In the genomic region with DNA sequence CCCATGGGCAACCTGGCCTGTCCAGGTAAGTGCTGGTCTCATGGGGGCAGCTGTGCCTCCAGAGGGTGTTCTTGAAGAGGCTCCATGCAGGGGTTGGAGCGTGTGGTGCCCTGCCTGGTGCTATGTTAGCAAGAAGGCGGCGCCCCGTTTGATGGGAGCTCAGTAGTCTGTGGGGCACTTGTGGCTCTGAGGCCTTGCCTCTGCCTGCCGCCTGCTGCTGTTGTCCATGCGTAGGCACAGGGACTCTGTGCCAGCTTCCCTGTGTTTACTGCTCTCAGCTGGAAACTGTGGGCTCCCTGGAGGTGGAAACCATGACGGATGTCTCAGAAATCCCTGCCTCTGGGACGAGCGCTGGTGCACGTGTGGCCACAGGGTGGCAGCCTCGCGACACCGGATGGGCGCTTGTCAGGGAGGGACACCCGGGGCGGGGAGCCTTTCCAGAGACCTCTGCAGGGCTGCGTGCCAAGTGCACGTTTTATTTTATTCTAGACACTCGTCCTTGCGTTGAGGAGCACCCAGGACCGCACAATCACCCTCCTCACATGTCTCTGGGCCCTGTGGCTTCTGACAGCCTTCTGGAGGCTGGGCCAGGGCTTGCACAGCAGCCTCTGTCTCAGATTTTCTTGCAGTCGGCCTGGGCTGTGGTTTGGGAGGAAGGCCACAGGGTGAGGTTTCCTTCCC, we compare ENCODE assay signal across 8 cellular contexts. TPM values are rescaled to one million over a fixed set of nuclear protein-coding genes. Genes with fewer than 3 reads are reported as not detected.
A peak's percentile ranks its signal among the peaks of the same experiment; 100 is the strongest.
DNase-seq lines count a peak whose midpoint lies in the region; ATAC-seq, FAIRE-seq and TF ChIP-seq lines count a peak whose summit lies in the region.

No MANE protein-coding gene starts in this region.

- no peaks in the 10 kb centered on the region for H3K9me3 Mint-ChIP-seq in activated CD4-positive, alpha-beta T cell treated with anti-CD3 and anti-CD28 coated beads, Interleukin-2, amount 10 ng/mL, durations not matched to agents 24 days and 14 days
- H3K9me3 Mint-ChIP-seq in chondrocyte (ENCODE audit: low read depth) = no peaks in the 10 kb centered on the region

- H3K4me3 Mint-ChIP-seq in activated CD4-positive, alpha-beta T cell treated with anti-CD3 and anti-CD28 coated beads, Interleukin-2, amount 10 ng/mL, durations not matched to agents 24 days and 14 days = peak overlapping the region; percentile 62
- no peak overlapping the region for H3K4me3 Mint-ChIP-seq in chondrocyte (ENCODE audit: unreplicated experiment)

- no peaks in the 10 kb centered on the region for H3K27me3 ChIP-seq in HepG2 (ENCODE audit: control insufficient read depth in 1 of 2, insufficient read depth in 2 of 2, low read length in 2 of 2)

- no peaks in the 10 kb centered on the region for H3K4me1 ChIP-seq in HepG2 (ENCODE audit: insufficient read depth, low read length)

- H3K4me2 ChIP-seq in HepG2 (ENCODE audit: low read depth, low read length) = no peak overlapping the region

- H3K27ac Mint-ChIP-seq in activated CD4-positive, alpha-beta T cell treated with anti-CD3 and anti-CD28 coated beads, Interleukin-2, amount 10 ng/mL, durations not matched to agents 24 days and 14 days = peak overlapping the region; percentile 71
- peak overlapping the region; percentile 63 for H3K27ac Mint-ChIP-seq in chondrocyte (ENCODE audit: unreplicated experiment)

- DNase-seq in CD1c-positive myeloid dendritic cell (ENCODE audit: extremely low spot score) (peak; percentile 82), NCI-H748 (lab: John Stamatoyannopoulos, UW; ENCODE audit: unreplicated experiment) (peak; percentile 74), chondrocyte (ENCODE audit: low spot score) (peak; percentile 95), HepG2 (ENCODE audit: low spot score) (peak; percentile 55)
- peak; percentile 96 for DNase-seq in activated CD4-positive, alpha-beta T cell treated with anti-CD3 and anti-CD28 coated beads, Interleukin-2, amount 10 ng/mL, durations not matched to agents 24 days and 14 days
- peak; percentile 86 for DNase-seq in stimulated activated CD4-positive, alpha-beta T cell treated with anti-CD3 and anti-CD28 coated beads, Interleukin-4, amount 100 ng/mL, for 24 hours

- peaks cover 61% of the 10 kb centered on the region for H3K36me3 Mint-ChIP-seq in activated CD4-positive, alpha-beta T cell treated with anti-CD3 and anti-CD28 coated beads, Interleukin-2, amount 10 ng/mL, durations not matched to agents 24 days and 14 days (ENCODE audit: low read depth)
- H3K36me3 Mint-ChIP-seq in chondrocyte (ENCODE audit: low read depth) = peaks cover 6% of the 10 kb centered on the region

- POLR2A ChIA-PET in HepG2 (lab: Yijun Ruan, JAX) = no interaction called here

- no peak overlapping the region for H2AFZ ChIP-seq in HepG2 (ENCODE audit: low read length)

- no peak overlapping the region for H3K9ac ChIP-seq in HepG2 (ENCODE audit: insufficient read depth, low read depth, low read length)

- no peak overlapping the region for H3K27ac ChIP-seq in HepG2 (ENCODE audit: extremely low read length, insufficient read depth, low read length)

- no peaks in the 10 kb centered on the region for H3K9me3 ChIP-seq in HepG2 (ENCODE audit: low read length)

- H3K27me3 Mint-ChIP-seq in activated CD4-positive, alpha-beta T cell treated with anti-CD3 and anti-CD28 coated beads, Interleukin-2, amount 10 ng/mL, durations not matched to agents 24 days and 14 days = no peaks in the 10 kb centered on the region
- H3K27me3 Mint-ChIP-seq in chondrocyte (ENCODE audit: low read depth) = no peaks in the 10 kb centered on the region

- no peaks in the 10 kb centered on the region for H3K79me2 ChIP-seq in HepG2 (ENCODE audit: insufficient read depth, low read length)

- H4K20me1 ChIP-seq in HepG2 (ENCODE audit: insufficient read depth, low read length) = peaks cover 5% of the 10 kb centered on the region

- FAIRE-seq in HepG2 (lab: Jason Lieb, UNC) = peak; percentile 15

- ATAC-seq in GM19452 (IDR thresholded peaks at IDR 0.05; ENCODE audit: unreplicated experiment) (peak; percentile 77), HG03521 (IDR thresholded peaks at IDR 0.05; ENCODE audit: unreplicated experiment) (peak; percentile 81), HepG2 (peak; percentile 94)

- TF ChIP-seq POLR2A in HepG2 (IDR thresholded peaks at IDR 0.05; ENCODE audit: insufficient read depth in 1 of 2, low read depth in 2 of 2, low read length in 2 of 2) = no peak

- H3K4me3 ChIP-seq in HepG2 (replicated peaks in 1 of 3; ENCODE audit: insufficient read depth in 1 of 3, low read depth in 2 of 3, low read length in 3 of 3) = no peak overlapping the region

- 83% methylated on average over 1 of the region's 22 CpGs for WGBS in HepG2 (ENCODE audit: low lambda C conversion rate)

- peaks cover 81% of the 10 kb centered on the region for H3K4me1 Mint-ChIP-seq in activated CD4-positive, alpha-beta T cell treated with anti-CD3 and anti-CD28 coated beads, Interleukin-2, amount 10 ng/mL, durations not matched to agents 24 days and 14 days
- peaks cover 55% of the 10 kb centered on the region for H3K4me1 Mint-ChIP-seq in chondrocyte (ENCODE audit: low read depth)

- no TSS peak for BruUV-seq in HepG2 (replicated peaks; lab: Mats Ljungman, UMichigan)

- TF ChIP-seq CTCF in chondrocyte (IDR thresholded peaks at IDR 0.05) (peak; percentile 99), HepG2 (CRISPR knock-in tag; IDR thresholded peaks at IDR 0.05) (peak; percentile 96)

- TF ChIP-seq EP300 in HepG2 (IDR thresholded peaks at IDR 0.05; ENCODE audit: low read depth in 2 of 2, low read length in 2 of 2) (no peak), HepG2 (CRISPR knock-in tag; IDR thresholded peaks at IDR 0.05; ENCODE audit: borderline replicate concordance) (no peak)

- TF ChIP-seq RAD21 in HepG2 (CRISPR knock-in tag; IDR thresholded peaks at IDR 0.05) = peak; percentile 92

- CTCF ChIA-PET in HepG2 (lab: Yijun Ruan, JAX; ENCODE audit: low intra/inter-chr PET ratio, low total read pairs) = interaction anchor here (1.4 to 2.8 kb wide), 3 partner anchors 182 to 192 kb away, joined by 3 to 36 read pairs (median 17); a partner anchor contains a TSS

- in situ Hi-C loops in HepG2 (cut with HindIII; ENCODE audit: extremely low pct_ligation_motif_present, low pct_unique_long_range_greater_than_20kb) = loop anchor here (5.0 kb wide), 1 partner anchor 185 kb away; a partner anchor contains a TSS

- H3K36me3 ChIP-seq in HepG2 (replicated peaks in 1 of 2; ENCODE audit: control insufficient read depth in 1 of 2, insufficient read depth in 2 of 2, low read length in 2 of 2) = peaks cover 18 to 54% of the 10 kb centered on the region in 2 experiments; a peak in 4 of 5 replicates

- intact Hi-C loops in activated CD4-positive, alpha-beta T cell treated with anti-CD3 and anti-CD28 coated beads, Interleukin-2, amount 10 ng/mL, durations not matched to agents 24 days and 14 days (cut with micrococcal nuclease) = loop anchor here (1.0 to 10.0 kb wide), 8 partner anchors 26 to 402 kb away; a partner anchor contains a TSS
- intact Hi-C loops in HepG2 (cut with micrococcal nuclease; ENCODE audit: unreplicated experiment) = loop anchor here (1.0 to 2.0 kb wide), 2 partner anchors 184 to 192 kb away; no protein-coding TSS in a partner anchor

RNA-seq across cellular contexts. Expression of a gene that starts 27.1 kb away (rescaled TPM):
- 28.6 and 30.9 TPM in 2 replicates for total RNA-seq in activated CD4-positive, alpha-beta T cell treated with anti-CD3 and anti-CD28 coated beads, Interleukin-2, amount 10 ng/mL, durations not matched to agents 24 days and 14 days
- total RNA-seq in chondrocyte (22.5 to 30.9 TPM (median 23.5 TPM) in 3 replicates), HepG2 (2016; rRNA removed; fragmentation: Illumina TruSeq; extraction: Trizol) (25.1 and 25.8 TPM in 2 replicates)
- 10.1 and 13.3 TPM in 2 replicates for total RNA-seq in HepG2 (2016; cell fraction: cytosol; rRNA removed; fragmentation: Illumina TruSeq; extraction: Trizol; ENCODE audit: low read depth)
- 25.5 and 25.8 TPM in 2 replicates for total RNA-seq in HepG2 (2016; cell fraction: insoluble cytoplasmic fraction; rRNA removed; fragmentation: Illumina TruSeq; extraction: Trizol)
- 17.9 and 18.3 TPM in 2 replicates for total RNA-seq in HepG2 (2016; cell fraction: membrane; rRNA removed; fragmentation: Illumina TruSeq; extraction: Trizol)
- total RNA-seq in HepG2 (2016; cell fraction: nucleus; rRNA removed; fragmentation: Illumina TruSeq; extraction: Trizol) = 20.5 and 21.5 TPM in 2 replicates
- 13.6 and 14.1 TPM in 2 replicates for polyA plus RNA-seq in HepG2 (2011; rRNA removed)
- polyA plus RNA-seq in HepG2 (2011; cell fraction: cytosol; rRNA removed) = 16.8 and 19.5 TPM in 2 replicates
- polyA plus RNA-seq in HepG2 (2011; cell fraction: nucleus; rRNA removed) = 19.8 and 20.7 TPM in 2 replicates
- polyA plus RNA-seq in HepG2 (2012) = 12.1 and 15.6 TPM in 2 replicates
- 4.7 and 6.2 TPM in 2 replicates for polyA plus RNA-seq in HepG2 (2016; cell fraction: cytosol; fragmentation: Illumina TruSeq; extraction: Trizol; ENCODE audit: low read depth)
- 19.4 and 24.0 TPM in 2 replicates for polyA plus RNA-seq in HepG2 (2016; cell fraction: insoluble cytoplasmic fraction; fragmentation: Illumina TruSeq; extraction: Trizol; ENCODE audit: low read depth)
- 10.9 and 11.7 TPM in 2 replicates for polyA plus RNA-seq in HepG2 (2016; cell fraction: membrane; fragmentation: Illumina TruSeq; extraction: Trizol; ENCODE audit: low read depth)
- polyA plus RNA-seq in HepG2 (2016; cell fraction: nucleus; fragmentation: Illumina TruSeq; extraction: Trizol; ENCODE audit: insufficient read depth, low read depth) = 19.3 and 22.0 TPM in 2 replicates
- 16.8 and 27.2 TPM in 2 replicates for polyA minus RNA-seq in HepG2 (2011; rRNA and poly(A)+ RNA removed; ENCODE audit: low replicate concordance)
- 8.8 and 9.6 TPM in 2 replicates for polyA minus RNA-seq in HepG2 (2011; cell fraction: cytosol; rRNA and poly(A)+ RNA removed)
- polyA minus RNA-seq in HepG2 (2011; cell fraction: nucleus; rRNA and poly(A)+ RNA removed) = 30.3 and 36.4 TPM in 2 replicates

RNA-seq across cellular contexts. Expression of a gene that starts 27.3 kb away (rescaled TPM):
- total RNA-seq in activated CD4-positive, alpha-beta T cell treated with anti-CD3 and anti-CD28 coated beads, Interleukin-2, amount 10 ng/mL, durations not matched to agents 24 days and 14 days = 34.8 and 35.1 TPM in 2 replicates
- total RNA-seq in chondrocyte = 15.0 to 24.2 TPM (median 17.8 TPM) in 3 replicates
- total RNA-seq in HepG2 (2016; rRNA removed; fragmentation: Illumina TruSeq; extraction: Trizol) = 23.0 and 29.0 TPM in 2 replicates
- total RNA-seq in HepG2 (2016; cell fraction: cytosol; rRNA removed; fragmentation: Illumina TruSeq; extraction: Trizol; ENCODE audit: low read depth) = 10.5 and 13.6 TPM in 2 replicates
- 21.9 and 31.1 TPM in 2 replicates for total RNA-seq in HepG2 (2016; cell fraction: insoluble cytoplasmic fraction; rRNA removed; fragmentation: Illumina TruSeq; extraction: Trizol)
- 18.8 and 21.7 TPM in 2 replicates for total RNA-seq in HepG2 (2016; cell fraction: membrane; rRNA removed; fragmentation: Illumina TruSeq; extraction: Trizol)
- 21.3 and 26.3 TPM in 2 replicates for total RNA-seq in HepG2 (2016; cell fraction: nucleus; rRNA removed; fragmentation: Illumina TruSeq; extraction: Trizol)
- 10.2 and 17.3 TPM in 2 replicates for polyA plus RNA-seq in HepG2 (2011; rRNA removed)
- 10.6 and 14.3 TPM in 2 replicates for polyA plus RNA-seq in HepG2 (2011; cell fraction: cytosol; rRNA removed)
- 44.8 and 46.2 TPM in 2 replicates for polyA plus RNA-seq in HepG2 (2011; cell fraction: nucleus; rRNA removed)
- polyA plus RNA-seq in HepG2 (2012) = 9.4 and 10.9 TPM in 2 replicates
- polyA plus RNA-seq in HepG2 (2016; cell fraction: cytosol; fragmentation: Illumina TruSeq; extraction: Trizol; ENCODE audit: low read depth) = 7.9 and 10.7 TPM in 2 replicates
- 18.0 and 18.7 TPM in 2 replicates for polyA plus RNA-seq in HepG2 (2016; cell fraction: insoluble cytoplasmic fraction; fragmentation: Illumina TruSeq; extraction: Trizol; ENCODE audit: low read depth)
- 11.6 and 12.6 TPM in 2 replicates for polyA plus RNA-seq in HepG2 (2016; cell fraction: membrane; fragmentation: Illumina TruSeq; extraction: Trizol; ENCODE audit: low read depth)
- 23.9 and 25.0 TPM in 2 replicates for polyA plus RNA-seq in HepG2 (2016; cell fraction: nucleus; fragmentation: Illumina TruSeq; extraction: Trizol; ENCODE audit: insufficient read depth, low read depth)
- 88.6 and 93.9 TPM in 2 replicates for polyA minus RNA-seq in HepG2 (2011; rRNA and poly(A)+ RNA removed; ENCODE audit: low replicate concordance)
- polyA minus RNA-seq in HepG2 (2011; cell fraction: cytosol; rRNA and poly(A)+ RNA removed) = 9.8 and 14.0 TPM in 2 replicates
- polyA minus RNA-seq in HepG2 (2011; cell fraction: nucleus; rRNA and poly(A)+ RNA removed) = 62.1 and 65.3 TPM in 2 replicates

RNA-seq across cellular contexts. Expression of a gene that starts 53.1 kb away (rescaled TPM):
- not detected in 2 replicates for total RNA-seq in activated CD4-positive, alpha-beta T cell treated with anti-CD3 and anti-CD28 coated beads, Interleukin-2, amount 10 ng/mL, durations not matched to agents 24 days and 14 days
- total RNA-seq in chondrocyte = not detected in 3 replicates
- not detected in 2 replicates for total RNA-seq in HepG2 (2016; rRNA removed; fragmentation: Illumina TruSeq; extraction: Trizol)
- total RNA-seq in HepG2 (2016; cell fraction: cytosol; rRNA removed; fragmentation: Illumina TruSeq; extraction: Trizol; ENCODE audit: low read depth) = not detected in 2 replicates
- not detected in 2 replicates for total RNA-seq in HepG2 (2016; cell fraction: insoluble cytoplasmic fraction; rRNA removed; fragmentation: Illumina TruSeq; extraction: Trizol)
- not detected in 2 replicates for total RNA-seq in HepG2 (2016; cell fraction: membrane; rRNA removed; fragmentation: Illumina TruSeq; extraction: Trizol)
- total RNA-seq in HepG2 (2016; cell fraction: nucleus; rRNA removed; fragmentation: Illumina TruSeq; extraction: Trizol) = not detected in 2 replicates
- polyA plus RNA-seq in HepG2 (2011; rRNA removed) = not detected in 2 replicates
- polyA plus RNA-seq in HepG2 (2011; cell fraction: cytosol; rRNA removed) = not detected in 2 replicates
- polyA plus RNA-seq in HepG2 (2011; cell fraction: nucleus; rRNA removed) = not detected in 2 replicates
- polyA plus RNA-seq in HepG2 (2012) = not detected in 2 replicates
- polyA plus RNA-seq in HepG2 (2016; cell fraction: cytosol; fragmentation: Illumina TruSeq; extraction: Trizol; ENCODE audit: low read depth) = not detected in 2 replicates
- polyA plus RNA-seq in HepG2 (2016; cell fraction: insoluble cytoplasmic fraction; fragmentation: Illumina TruSeq; extraction: Trizol; ENCODE audit: low read depth) = not detected in 2 replicates
- not detected in 2 replicates for polyA plus RNA-seq in HepG2 (2016; cell fraction: membrane; fragmentation: Illumina TruSeq; extraction: Trizol; ENCODE audit: low read depth)
- polyA plus RNA-seq in HepG2 (2016; cell fraction: nucleus; fragmentation: Illumina TruSeq; extraction: Trizol; ENCODE audit: insufficient read depth, low read depth) = not detected in 2 replicates
- polyA minus RNA-seq in HepG2 (2011; rRNA and poly(A)+ RNA removed; ENCODE audit: low replicate concordance) = not detected in 2 replicates
- not detected in 2 replicates for polyA minus RNA-seq in HepG2 (2011; cell fraction: cytosol; rRNA and poly(A)+ RNA removed)
- polyA minus RNA-seq in HepG2 (2011; cell fraction: nucleus; rRNA and poly(A)+ RNA removed) = not detected in 2 replicates
